Comparison of ENCODE assay signal across 1 cellular context in the genomic region with DNA sequence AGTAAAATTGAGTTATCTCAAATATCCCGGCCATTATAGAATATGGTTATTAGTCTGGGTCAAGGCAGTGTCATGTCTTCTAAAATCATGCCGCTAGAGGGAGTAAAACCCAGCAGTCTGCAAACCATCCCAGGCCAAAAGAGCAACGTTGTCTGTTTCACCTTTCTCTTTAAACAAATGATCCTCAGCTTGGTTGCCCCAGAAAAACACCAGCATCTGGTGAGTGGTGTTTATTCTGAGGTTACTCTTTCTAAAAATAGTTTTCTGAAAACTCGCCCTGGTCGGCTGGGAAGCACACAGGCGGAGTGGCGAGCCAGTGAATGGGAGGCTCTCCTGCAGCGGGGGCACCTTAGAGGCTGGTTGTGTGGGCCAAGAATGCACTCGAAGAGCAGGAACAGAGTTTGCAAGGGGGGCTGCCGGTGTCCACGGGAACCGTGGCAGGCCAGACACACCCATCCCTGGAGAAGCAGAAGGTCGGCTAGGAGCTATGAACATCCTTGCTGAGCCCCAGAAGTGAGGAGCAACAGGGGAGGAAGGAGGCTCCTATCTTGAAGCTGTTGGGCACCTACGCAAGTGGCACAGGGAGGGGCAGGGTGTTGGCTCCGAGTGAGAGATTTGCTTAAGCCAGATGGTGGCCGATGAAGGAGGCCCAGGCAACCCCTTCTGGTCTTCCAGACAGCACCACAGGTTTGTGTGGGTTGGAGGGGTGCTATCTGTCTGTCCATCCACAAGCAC.
A peak's percentile ranks its signal among the peaks of the same experiment; 100 is the strongest.
TF ChIP-seq lines count a peak whose summit lies in the region.

No MANE protein-coding gene starts in this region.

TF ChIP-seq in GM12878, 131 proteins besides CTCF, POLR2A, EP300 and RAD21 (continued from another document):
- TF ChIP-seq, protein P1, sequence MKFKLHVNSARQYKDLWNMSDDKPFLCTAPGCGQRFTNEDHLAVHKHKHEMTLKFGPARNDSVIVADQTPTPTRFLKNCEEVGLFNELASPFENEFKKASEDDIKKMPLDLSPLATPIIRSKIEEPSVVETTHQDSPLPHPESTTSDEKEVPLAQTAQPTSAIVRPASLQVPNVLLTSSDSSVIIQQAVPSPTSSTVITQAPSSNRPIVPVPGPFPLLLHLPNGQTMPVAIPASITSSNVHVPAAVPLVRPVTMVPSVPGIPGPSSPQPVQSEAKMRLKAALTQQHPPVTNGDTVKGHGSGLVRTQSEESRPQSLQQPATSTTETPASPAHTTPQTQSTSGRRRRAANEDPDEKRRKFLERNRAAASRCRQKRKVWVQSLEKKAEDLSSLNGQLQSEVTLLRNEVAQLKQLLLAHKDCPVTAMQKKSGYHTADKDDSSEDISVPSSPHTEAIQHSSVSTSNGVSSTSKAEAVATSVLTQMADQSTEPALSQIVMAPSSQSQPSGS (IDR thresholded peaks at IDR 0.05; ENCODE audit: low read length): peak; percentile 81
- TF ChIP-seq IKZF1 (conservative IDR thresholded peaks at IDR 0.05) (peak; percentile 74), GATAD2B (conservative IDR thresholded peaks at IDR 0.05; ENCODE audit: low read depth) (0 out of 2 replicates have a peak, but pooled peaks have one; percentile 34), FOXM1 (IDR thresholded peaks at IDR 0.05; ENCODE audit: low read depth, low read length) (peak; percentile 81), ETV6 (conservative IDR thresholded peaks at IDR 0.05 in 1 of 2, IDR thresholded peaks at IDR 0.05 in 1 of 2; ENCODE audit: borderline replicate concordance in 1 of 2, low read depth in 1 of 2) (peak in 1 of 2 experiments; percentile 46; a peak in 1 of 4 replicates), MTA2 (IDR thresholded peaks at IDR 0.05; ENCODE audit: low read depth) (peak; percentile 24; the same call in 1 of the 2 replicates), RELA (IDR thresholded peaks at IDR 0.05; ENCODE audit: borderline replicate concordance, partially characterized antibody) (peak; percentile 46), NFIC (IDR thresholded peaks at IDR 0.05; ENCODE audit: low read depth, low read length) (peak; percentile 62; the same call in 1 of the 2 replicates), STAT3 (IDR thresholded peaks at IDR 0.05; ENCODE audit: low read depth, low read length) (0 out of 2 replicates have a peak, but pooled peaks have one; percentile 29), SMC3 (IDR thresholded peaks at IDR 0.05; ENCODE audit: borderline replicate concordance, low read length) (peak; percentile 98), ZNF274 (IDR thresholded peaks at IDR 0.05; ENCODE audit: insufficient read depth, insufficient read length) (no peak), MXI1 (IDR thresholded peaks at IDR 0.05; ENCODE audit: low read depth, low read length) (peak; percentile 25; the same call in 1 of the 2 replicates), NBN (IDR thresholded peaks at IDR 0.05) (0 out of 2 replicates have a peak, but pooled peaks have one; percentile 50), IKZF2 (IDR thresholded peaks at IDR 0.05) (peak; percentile 50 to 66; a peak in 3 of 4 replicates), FOS (IDR thresholded peaks at IDR 0.05; ENCODE audit: borderline replicate concordance, extremely low read depth, insufficient read length) (no peak), TCF12 (IDR thresholded peaks at IDR 0.05; ENCODE audit: low read depth, low read length) (0 out of 2 replicates have a peak, but pooled peaks have one; percentile 49), SMARCA5 (IDR thresholded peaks at IDR 0.05) (no peak), MEF2B (IDR thresholded peaks at IDR 0.05; ENCODE audit: partially characterized antibody, poor library complexity, severe bottlenecking) (peak; percentile 80), BHLHE40 (IDR thresholded peaks at IDR 0.05; ENCODE audit: borderline replicate concordance in 1 of 2, low read depth in 2 of 2, low read length in 1 of 2) (peak in 1 of 2 experiments; percentile 53; a peak in 1 of 4 replicates), TBL1XR1 (IDR thresholded peaks at IDR 0.05; ENCODE audit: low read depth, low read length) (peak; percentile 88), EED (IDR thresholded peaks at IDR 0.05; ENCODE audit: low read depth) (peak; percentile 75), SPI1 (IDR thresholded peaks at IDR 0.05; ENCODE audit: borderline replicate concordance, insufficient read depth, low read depth, low read length) (no peak), EZH2 (IDR thresholded peaks at IDR 0.05; ENCODE audit: borderline replicate concordance, control insufficient read depth, low read depth, low read length) (no peak), CBFB (IDR thresholded peaks at IDR 0.05; ENCODE audit: low read depth) (peak; percentile 28; the same call in 1 of the 2 replicates), LARP7 (IDR thresholded peaks at IDR 0.05) (0 out of 2 replicates have a peak, but pooled peaks have one; percentile 60), SRF (IDR thresholded peaks at IDR 0.05; ENCODE audit: low read depth in 2 of 2, low read length in 2 of 2) (0 out of 4 replicates have a peak, but pooled peaks of 1 of the 2 experiments have one; percentile 23), TCF7 (IDR thresholded peaks at IDR 0.05; ENCODE audit: borderline replicate concordance) (no peak), ATF7 (IDR thresholded peaks at IDR 0.05; ENCODE audit: low read depth) (0 out of 2 replicates have a peak, but pooled peaks have one; percentile 42), NRF1 (conservative IDR thresholded peaks at IDR 0.05; ENCODE audit: low read depth, low read length) (no peak)
- TF ChIP-seq, protein P2, sequence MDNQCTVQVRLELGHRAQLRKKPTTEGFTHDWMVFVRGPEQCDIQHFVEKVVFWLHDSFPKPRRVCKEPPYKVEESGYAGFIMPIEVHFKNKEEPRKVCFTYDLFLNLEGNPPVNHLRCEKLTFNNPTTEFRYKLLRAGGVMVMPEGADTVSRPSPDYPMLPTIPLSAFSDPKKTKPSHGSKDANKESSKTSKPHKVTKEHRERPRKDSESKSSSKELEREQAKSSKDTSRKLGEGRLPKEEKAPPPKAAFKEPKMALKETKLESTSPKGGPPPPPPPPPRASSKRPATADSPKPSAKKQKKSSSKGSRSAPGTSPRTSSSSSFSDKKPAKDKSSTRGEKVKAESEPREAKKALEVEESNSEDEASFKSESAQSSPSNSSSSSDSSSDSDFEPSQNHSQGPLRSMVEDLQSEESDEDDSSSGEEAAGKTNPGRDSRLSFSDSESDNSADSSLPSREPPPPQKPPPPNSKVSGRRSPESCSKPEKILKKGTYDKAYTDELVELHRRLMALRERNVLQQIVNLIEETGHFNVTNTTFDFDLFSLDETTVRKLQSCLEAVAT (IDR thresholded peaks at IDR 0.05): peak; percentile 40; the same call in 1 of the 2 replicates
- TF ChIP-seq, protein P3, sequence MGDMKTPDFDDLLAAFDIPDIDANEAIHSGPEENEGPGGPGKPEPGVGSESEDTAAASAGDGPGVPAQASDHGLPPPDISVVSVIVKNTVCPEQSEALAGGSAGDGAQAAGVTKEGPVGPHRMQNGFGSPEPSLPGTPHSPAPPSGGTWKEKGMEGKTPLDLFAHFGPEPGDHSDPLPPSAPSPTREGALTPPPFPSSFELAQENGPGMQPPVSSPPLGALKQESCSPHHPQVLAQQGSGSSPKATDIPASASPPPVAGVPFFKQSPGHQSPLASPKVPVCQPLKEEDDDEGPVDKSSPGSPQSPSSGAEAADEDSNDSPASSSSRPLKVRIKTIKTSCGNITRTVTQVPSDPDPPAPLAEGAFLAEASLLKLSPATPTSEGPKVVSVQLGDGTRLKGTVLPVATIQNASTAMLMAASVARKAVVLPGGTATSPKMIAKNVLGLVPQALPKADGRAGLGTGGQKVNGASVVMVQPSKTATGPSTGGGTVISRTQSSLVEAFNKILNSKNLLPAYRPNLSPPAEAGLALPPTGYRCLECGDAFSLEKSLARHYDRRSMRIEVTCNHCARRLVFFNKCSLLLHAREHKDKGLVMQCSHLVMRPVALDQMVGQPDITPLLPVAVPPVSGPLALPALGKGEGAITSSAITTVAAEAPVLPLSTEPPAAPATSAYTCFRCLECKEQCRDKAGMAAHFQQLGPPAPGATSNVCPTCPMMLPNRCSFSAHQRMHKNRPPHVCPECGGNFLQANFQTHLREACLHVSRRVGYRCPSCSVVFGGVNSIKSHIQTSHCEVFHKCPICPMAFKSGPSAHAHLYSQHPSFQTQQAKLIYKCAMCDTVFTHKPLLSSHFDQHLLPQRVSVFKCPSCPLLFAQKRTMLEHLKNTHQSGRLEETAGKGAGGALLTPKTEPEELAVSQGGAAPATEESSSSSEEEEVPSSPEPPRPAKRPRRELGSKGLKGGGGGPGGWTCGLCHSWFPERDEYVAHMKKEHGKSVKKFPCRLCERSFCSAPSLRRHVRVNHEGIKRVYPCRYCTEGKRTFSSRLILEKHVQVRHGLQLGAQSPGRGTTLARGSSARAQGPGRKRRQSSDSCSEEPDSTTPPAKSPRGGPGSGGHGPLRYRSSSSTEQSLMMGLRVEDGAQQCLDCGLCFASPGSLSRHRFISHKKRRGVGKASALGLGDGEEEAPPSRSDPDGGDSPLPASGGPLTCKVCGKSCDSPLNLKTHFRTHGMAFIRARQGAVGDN (IDR thresholded peaks at IDR 0.05): peak; percentile 66; the same call in 1 of the 2 replicates
- TF ChIP-seq, protein P4, sequence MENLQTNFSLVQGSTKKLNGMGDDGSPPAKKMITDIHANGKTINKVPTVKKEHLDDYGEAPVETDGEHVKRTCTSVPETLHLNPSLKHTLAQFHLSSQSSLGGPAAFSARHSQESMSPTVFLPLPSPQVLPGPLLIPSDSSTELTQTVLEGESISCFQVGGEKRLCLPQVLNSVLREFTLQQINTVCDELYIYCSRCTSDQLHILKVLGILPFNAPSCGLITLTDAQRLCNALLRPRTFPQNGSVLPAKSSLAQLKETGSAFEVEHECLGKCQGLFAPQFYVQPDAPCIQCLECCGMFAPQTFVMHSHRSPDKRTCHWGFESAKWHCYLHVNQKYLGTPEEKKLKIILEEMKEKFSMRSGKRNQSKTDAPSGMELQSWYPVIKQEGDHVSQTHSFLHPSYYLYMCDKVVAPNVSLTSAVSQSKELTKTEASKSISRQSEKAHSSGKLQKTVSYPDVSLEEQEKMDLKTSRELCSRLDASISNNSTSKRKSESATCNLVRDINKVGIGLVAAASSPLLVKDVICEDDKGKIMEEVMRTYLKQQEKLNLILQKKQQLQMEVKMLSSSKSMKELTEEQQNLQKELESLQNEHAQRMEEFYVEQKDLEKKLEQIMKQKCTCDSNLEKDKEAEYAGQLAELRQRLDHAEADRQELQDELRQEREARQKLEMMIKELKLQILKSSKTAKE (IDR thresholded peaks at IDR 0.05; ENCODE audit: low read depth, poor library complexity, severe bottlenecking): peak; percentile 79
- TF ChIP-seq, protein P5, sequence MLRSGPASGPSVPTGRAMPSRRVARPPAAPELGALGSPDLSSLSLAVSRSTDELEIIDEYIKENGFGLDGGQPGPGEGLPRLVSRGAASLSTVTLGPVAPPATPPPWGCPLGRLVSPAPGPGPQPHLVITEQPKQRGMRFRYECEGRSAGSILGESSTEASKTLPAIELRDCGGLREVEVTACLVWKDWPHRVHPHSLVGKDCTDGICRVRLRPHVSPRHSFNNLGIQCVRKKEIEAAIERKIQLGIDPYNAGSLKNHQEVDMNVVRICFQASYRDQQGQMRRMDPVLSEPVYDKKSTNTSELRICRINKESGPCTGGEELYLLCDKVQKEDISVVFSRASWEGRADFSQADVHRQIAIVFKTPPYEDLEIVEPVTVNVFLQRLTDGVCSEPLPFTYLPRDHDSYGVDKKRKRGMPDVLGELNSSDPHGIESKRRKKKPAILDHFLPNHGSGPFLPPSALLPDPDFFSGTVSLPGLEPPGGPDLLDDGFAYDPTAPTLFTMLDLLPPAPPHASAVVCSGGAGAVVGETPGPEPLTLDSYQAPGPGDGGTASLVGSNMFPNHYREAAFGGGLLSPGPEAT (IDR thresholded peaks at IDR 0.05; ENCODE audit: low read depth): peak; percentile 46; the same call in 1 of the 2 replicates
- TF ChIP-seq, protein P6, sequence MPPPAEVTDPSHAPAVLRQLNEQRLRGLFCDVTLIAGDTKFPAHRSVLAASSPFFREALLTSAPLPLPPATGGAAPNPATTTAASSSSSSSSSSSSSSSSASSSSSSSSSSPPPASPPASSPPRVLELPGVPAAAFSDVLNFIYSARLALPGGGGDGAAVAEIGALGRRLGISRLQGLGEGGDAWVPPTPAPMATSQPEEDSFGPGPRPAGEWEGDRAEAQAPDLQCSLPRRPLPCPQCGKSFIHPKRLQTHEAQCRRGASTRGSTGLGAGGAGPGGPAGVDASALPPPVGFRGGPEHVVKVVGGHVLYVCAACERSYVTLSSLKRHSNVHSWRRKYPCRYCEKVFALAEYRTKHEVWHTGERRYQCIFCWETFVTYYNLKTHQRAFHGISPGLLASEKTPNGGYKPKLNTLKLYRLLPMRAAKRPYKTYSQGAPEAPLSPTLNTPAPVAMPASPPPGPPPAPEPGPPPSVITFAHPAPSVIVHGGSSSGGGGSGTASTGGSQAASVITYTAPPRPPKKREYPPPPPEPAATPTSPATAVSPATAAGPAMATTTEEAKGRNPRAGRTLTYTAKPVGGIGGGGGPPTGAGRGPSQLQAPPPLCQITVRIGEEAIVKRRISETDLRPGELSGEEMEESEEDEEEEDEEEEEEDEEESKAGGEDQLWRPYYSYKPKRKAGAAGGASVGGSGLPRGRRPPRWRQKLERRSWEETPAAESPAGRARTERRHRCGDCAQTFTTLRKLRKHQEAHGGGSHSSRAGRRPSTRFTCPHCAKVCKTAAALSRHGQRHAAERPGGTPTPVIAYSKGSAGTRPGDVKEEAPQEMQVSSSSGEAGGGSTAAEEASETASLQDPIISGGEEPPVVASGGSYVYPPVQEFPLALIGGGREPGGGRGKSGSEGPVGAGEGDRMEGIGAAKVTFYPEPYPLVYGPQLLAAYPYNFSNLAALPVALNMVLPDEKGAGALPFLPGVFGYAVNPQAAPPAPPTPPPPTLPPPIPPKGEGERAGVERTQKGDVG (CRISPR knock-in tag; IDR thresholded peaks at IDR 0.05): no peak
- TF ChIP-seq, protein P7, sequence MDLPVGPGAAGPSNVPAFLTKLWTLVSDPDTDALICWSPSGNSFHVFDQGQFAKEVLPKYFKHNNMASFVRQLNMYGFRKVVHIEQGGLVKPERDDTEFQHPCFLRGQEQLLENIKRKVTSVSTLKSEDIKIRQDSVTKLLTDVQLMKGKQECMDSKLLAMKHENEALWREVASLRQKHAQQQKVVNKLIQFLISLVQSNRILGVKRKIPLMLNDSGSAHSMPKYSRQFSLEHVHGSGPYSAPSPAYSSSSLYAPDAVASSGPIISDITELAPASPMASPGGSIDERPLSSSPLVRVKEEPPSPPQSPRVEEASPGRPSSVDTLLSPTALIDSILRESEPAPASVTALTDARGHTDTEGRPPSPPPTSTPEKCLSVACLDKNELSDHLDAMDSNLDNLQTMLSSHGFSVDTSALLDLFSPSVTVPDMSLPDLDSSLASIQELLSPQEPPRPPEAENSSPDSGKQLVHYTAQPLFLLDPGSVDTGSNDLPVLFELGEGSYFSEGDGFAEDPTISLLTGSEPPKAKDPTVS (IDR thresholded peaks at IDR 0.05; ENCODE audit: low read depth, low read length): no peak
TF ChIP-seq in GM12878: peak in this region for 39.
